ENCODE assay signal across 15 cellular contexts in genomic region chr9:105006514-105006913, GRCh38.
"Had no signal": no experiment of that assay in that cellular context is flagged by ENCODE, and none has a peak within 500 bp of the region (broad histone marks: within the 10 kb centered on the region; RNA-seq: fewer than 3 reads in every experiment).

No MANE protein-coding gene starts in this region.

- H3K27me3 ChIP-seq: testis had no signal

- H3K9me3 ChIP-seq: mucosa of descending colon, testis had no signal

- H3K4me3 ChIP-seq: mucosa of descending colon, testis had no signal

- H3K27ac ChIP-seq: testis had no signal

- H3K4me3 Mint-ChIP-seq: activated CD8-positive, alpha-beta T cell treated with anti-CD3 and anti-CD28 coated beads for 36 hours; brain; endodermal cell; immature natural killer cell; naive thymus-derived CD8-positive, alpha-beta T cell; stimulated activated naive CD8-positive, alpha-beta T cell treated with anti-CD3 and anti-CD28 coated beads, Interleukin-15, Interleukin-2, amounts not matched to agents 100 ng/mL and 50 ng/mL, for 24 hours had no signal

- H3K9me3 Mint-ChIP-seq: activated CD8-positive, alpha-beta T cell treated with anti-CD3 and anti-CD28 coated beads for 36 hours; brain; endodermal cell; naive thymus-derived CD8-positive, alpha-beta T cell; stimulated activated naive CD8-positive, alpha-beta T cell treated with anti-CD3 and anti-CD28 coated beads, Interleukin-15, Interleukin-2, amounts not matched to agents 100 ng/mL and 50 ng/mL, for 24 hours had no signal

- DNase-seq: activated CD4-positive, alpha-beta T cell treated with anti-CD3 and anti-CD28 coated beads for 1 hour; activated CD8-positive, alpha-beta memory T cell treated with anti-CD3 and anti-CD28 coated beads, Interleukin-2, amount 50 U/mL, for 4 hours; activated naive CD4-positive, alpha-beta T cell treated with Interleukin-2 at 50 U/mL for 16 hours; cerebellar nuclear complex; endodermal cell; immature natural killer cell; left cardiac atrium; naive thymus-derived CD8-positive, alpha-beta T cell; stimulated activated CD4-positive, alpha-beta T cell treated with anti-CD3 and anti-CD28 coated beads, Interleukin-4, amount 100 ng/mL, for 24 hours; T-helper 9 cell; testis had no signal

- H3K36me3 Mint-ChIP-seq: brain; naive thymus-derived CD8-positive, alpha-beta T cell had no signal

- H3K4me1 ChIP-seq: testis had no signal

- H3K27ac Mint-ChIP-seq: activated CD8-positive, alpha-beta T cell treated with anti-CD3 and anti-CD28 coated beads for 36 hours; endodermal cell; immature natural killer cell; naive thymus-derived CD8-positive, alpha-beta T cell; stimulated activated naive CD8-positive, alpha-beta T cell treated with anti-CD3 and anti-CD28 coated beads, Interleukin-15, Interleukin-2, amounts not matched to agents 100 ng/mL and 50 ng/mL, for 24 hours had no signal

- H3K27me3 Mint-ChIP-seq: activated CD8-positive, alpha-beta T cell treated with anti-CD3 and anti-CD28 coated beads for 36 hours; naive thymus-derived CD8-positive, alpha-beta T cell; stimulated activated naive CD8-positive, alpha-beta T cell treated with anti-CD3 and anti-CD28 coated beads, Interleukin-15, Interleukin-2, amounts not matched to agents 100 ng/mL and 50 ng/mL, for 24 hours had no signal

- ATAC-seq: naive thymus-derived CD8-positive, alpha-beta T cell had no signal

- H3K4me1 Mint-ChIP-seq: endodermal cell, immature natural killer cell had no signal
